8 cellular contexts compared by ENCODE assay signal in genomic region chr2:113754989-113755689, GRCh38. TPM values are rescaled to one million over a fixed set of nuclear protein-coding genes. Genes with fewer than 3 reads are reported as not detected.
DNase-seq lines count a peak whose midpoint lies in the region; ATAC-seq and TF ChIP-seq lines count a peak whose summit lies in the region.

No MANE protein-coding gene starts in this region.

- H3K9me3 ChIP-seq in heart right ventricle: no peaks in the 10 kb centered on the region

- peak overlapping the region in 7 of 10 donors; percentile 91 to 97 (median 94) for H3K27ac ChIP-seq in heart right ventricle

- no peaks in the 10 kb centered on the region for H3K27me3 ChIP-seq in heart right ventricle

- TF ChIP-seq CTCF in heart right ventricle (IDR thresholded peaks at IDR 0.05): no peak

- DNase-seq in heart right ventricle (no peak), Right ventricle myocardium inferior (ENCODE audit: missing footprints) (no peak), immature natural killer cell (no peak), posterior vena cava (ENCODE audit: low spot score) (no peak), SKM-1 treated with dmso at 0.1 percent for 144 hours (lab: John Stamatoyannopoulos, UW; ENCODE audit: unreplicated experiment) (no peak)
- DNase-seq in activated T-helper 1 cell treated with anti-CD3 and anti-CD28 coated beads, Interleukin-12 subunit alpha, Interleukin-12 subunit beta, Interleukin-2, Interleukin-4 antibody, amounts not matched to agents 30 ng/mL and 10 ng/mL and 1 ng/mL, durations not matched to agents 14 hours and 24 hours and 36 hours (ENCODE audit: low spot score): no peak
- no peak for DNase-seq in stimulated activated naive B cell treated with anti-CD40 and anti-IgM and Interleukin-4, amounts not matched to agents 10 μg/mL and 1 μg/mL and 100 μg/mL, for 72 hours
- no peak for DNase-seq in stimulated activated naive CD4-positive, alpha-beta T cell (lab: John Stamatoyannopoulos, UW)

- H3K4me1 Mint-ChIP-seq in activated T-helper 1 cell treated with anti-CD3 and anti-CD28 coated beads, Interleukin-12 subunit alpha, Interleukin-12 subunit beta, Interleukin-2, Interleukin-4 antibody, amounts not matched to agents 30 ng/mL and 10 ng/mL and 1 ng/mL, durations not matched to agents 14 hours and 24 hours and 36 hours (ENCODE audit: low read depth): peaks cover 30% of the 10 kb centered on the region
- peaks cover 27 to 46% of the 10 kb centered on the region in 2 donors for H3K4me1 Mint-ChIP-seq in immature natural killer cell
- H3K4me1 Mint-ChIP-seq in stimulated activated naive B cell treated with anti-CD40 and anti-IgM and Interleukin-4, amounts not matched to agents 10 μg/mL and 1 μg/mL and 100 μg/mL, for 72 hours: peaks cover 18 to 30% of the 10 kb centered on the region in 2 donors

- peaks cover 0 to 41% (median 0%) of the 10 kb centered on the region in 9 donors for H3K36me3 ChIP-seq in heart right ventricle

- H3K36me3 Mint-ChIP-seq in activated T-helper 1 cell treated with anti-CD3 and anti-CD28 coated beads, Interleukin-12 subunit alpha, Interleukin-12 subunit beta, Interleukin-2, Interleukin-4 antibody, amounts not matched to agents 30 ng/mL and 10 ng/mL and 1 ng/mL, durations not matched to agents 14 hours and 24 hours and 36 hours (ENCODE audit: low read depth): peaks cover 21% of the 10 kb centered on the region
- H3K36me3 Mint-ChIP-seq in immature natural killer cell: peaks cover 3 to 15% (median 11%) of the 10 kb centered on the region in 3 donors
- peaks cover 20 to 22% of the 10 kb centered on the region in 2 donors for H3K36me3 Mint-ChIP-seq in stimulated activated naive B cell treated with anti-CD40 and anti-IgM and Interleukin-4, amounts not matched to agents 10 μg/mL and 1 μg/mL and 100 μg/mL, for 72 hours

- peak overlapping the region; percentile 85 for H3K27ac Mint-ChIP-seq in activated T-helper 1 cell treated with anti-CD3 and anti-CD28 coated beads, Interleukin-12 subunit alpha, Interleukin-12 subunit beta, Interleukin-2, Interleukin-4 antibody, amounts not matched to agents 30 ng/mL and 10 ng/mL and 1 ng/mL, durations not matched to agents 14 hours and 24 hours and 36 hours
- peak overlapping the region; percentile 80 to 98 (median 94) for H3K27ac Mint-ChIP-seq in immature natural killer cell
- peak overlapping the region; percentile 98 for H3K27ac Mint-ChIP-seq in stimulated activated naive B cell treated with anti-CD40 and anti-IgM and Interleukin-4, amounts not matched to agents 10 μg/mL and 1 μg/mL and 100 μg/mL, for 72 hours

- peak overlapping the region; percentile 91 for H3K4me3 Mint-ChIP-seq in activated T-helper 1 cell treated with anti-CD3 and anti-CD28 coated beads, Interleukin-12 subunit alpha, Interleukin-12 subunit beta, Interleukin-2, Interleukin-4 antibody, amounts not matched to agents 30 ng/mL and 10 ng/mL and 1 ng/mL, durations not matched to agents 14 hours and 24 hours and 36 hours
- H3K4me3 Mint-ChIP-seq in immature natural killer cell: peak overlapping the region; percentile 93 to 100 (median 97)
- H3K4me3 Mint-ChIP-seq in stimulated activated naive B cell treated with anti-CD40 and anti-IgM and Interleukin-4, amounts not matched to agents 10 μg/mL and 1 μg/mL and 100 μg/mL, for 72 hours: peak overlapping the region; percentile 88 to 96

- no peaks in the 10 kb centered on the region for H3K9me3 Mint-ChIP-seq in activated T-helper 1 cell treated with anti-CD3 and anti-CD28 coated beads, Interleukin-12 subunit alpha, Interleukin-12 subunit beta, Interleukin-2, Interleukin-4 antibody, amounts not matched to agents 30 ng/mL and 10 ng/mL and 1 ng/mL, durations not matched to agents 14 hours and 24 hours and 36 hours
- H3K9me3 Mint-ChIP-seq in immature natural killer cell: no peaks in the 10 kb centered on the region
- no peaks in the 10 kb centered on the region for H3K9me3 Mint-ChIP-seq in stimulated activated naive B cell treated with anti-CD40 and anti-IgM and Interleukin-4, amounts not matched to agents 10 μg/mL and 1 μg/mL and 100 μg/mL, for 72 hours

- no peaks in the 10 kb centered on the region for H3K27me3 Mint-ChIP-seq in activated T-helper 1 cell treated with anti-CD3 and anti-CD28 coated beads, Interleukin-12 subunit alpha, Interleukin-12 subunit beta, Interleukin-2, Interleukin-4 antibody, amounts not matched to agents 30 ng/mL and 10 ng/mL and 1 ng/mL, durations not matched to agents 14 hours and 24 hours and 36 hours (ENCODE audit: insufficient read depth)
- H3K27me3 Mint-ChIP-seq in immature natural killer cell (ENCODE audit: low read depth in 3 of 3): peaks cover 7 to 13% (median 9%) of the 10 kb centered on the region in 3 donors
- H3K27me3 Mint-ChIP-seq in stimulated activated naive B cell treated with anti-CD40 and anti-IgM and Interleukin-4, amounts not matched to agents 10 μg/mL and 1 μg/mL and 100 μg/mL, for 72 hours: no peaks in the 10 kb centered on the region

- 18% methylated on average over 10 of the region's 10 CpGs for WGBS in heart right ventricle, 2 donors

- H3K4me1 ChIP-seq in heart right ventricle: peaks cover 0 to 39% (median 24%) of the 10 kb centered on the region in 9 donors

- ATAC-seq in heart right ventricle (no peak), Right ventricle myocardium inferior (no peak)
- no peak for ATAC-seq in stimulated activated naive B cell treated with anti-CD40 and anti-IgM and Interleukin-4, amounts not matched to agents 10 μg/mL and 1 μg/mL and 100 μg/mL, for 72 hours (replicated peaks)

- intact Hi-C loops in heart right ventricle (cut with DNase I) (loop anchor here in 7 of 10 donors (2.0 to 10.0 kb wide), 5 partner anchors 132 to 200 kb away; partner anchors contain the start of gene ACTR3 (in 3 of the 7)), Right ventricle myocardium inferior (cut with DNase I) (loop anchor here (10.0 kb wide), 1 partner anchor 190 kb away; no protein-coding TSS in a partner anchor), posterior vena cava (cut with DNase I) (loop anchor here in 1 of 2 donors (10.0 kb wide), 2 partner anchors 140 to 180 kb away; partner anchors contain the start of gene ACTR3)
- intact Hi-C loops in activated T-helper 1 cell treated with anti-CD3 and anti-CD28 coated beads, Interleukin-12 subunit alpha, Interleukin-12 subunit beta, Interleukin-2, Interleukin-4 antibody, amounts not matched to agents 30 ng/mL and 10 ng/mL and 1 ng/mL, durations not matched to agents 14 hours and 24 hours and 36 hours (cut with micrococcal nuclease): loop anchor here (5.0 kb wide), 1 partner anchor 57 kb away; no protein-coding TSS in a partner anchor

- H3K4me3 ChIP-seq in heart right ventricle: peak overlapping the region; percentile 65 to 96 (median 84)

RNA-seq across cellular contexts. Expression of gene SLC35F5, which starts 1.3 kb away (rescaled TPM):
- total RNA-seq in heart right ventricle (10 to 100 TPM; 52.9 to 67.1 (median 59.2) TPM), Right ventricle myocardium inferior (54.0 TPM), posterior vena cava (10 to 100 TPM; 62.5 to 81.9 TPM)
- polyA plus RNA-seq in heart right ventricle (10 to 100 TPM; 18.3 to 21.0 TPM), immature natural killer cell (10 to 100 TPM; 10.4 to 11.9 (median 10.5) TPM)
- total RNA-seq in activated T-helper 1 cell treated with anti-CD3 and anti-CD28 coated beads, Interleukin-12 subunit alpha, Interleukin-12 subunit beta, Interleukin-2, Interleukin-4 antibody, amounts not matched to agents 30 ng/mL and 10 ng/mL and 1 ng/mL, durations not matched to agents 14 hours and 24 hours and 36 hours: 29.0 and 30.4 TPM in 2 replicates
